Comparison of ENCODE assay signal across 16 cellular contexts in the genomic region with DNA sequence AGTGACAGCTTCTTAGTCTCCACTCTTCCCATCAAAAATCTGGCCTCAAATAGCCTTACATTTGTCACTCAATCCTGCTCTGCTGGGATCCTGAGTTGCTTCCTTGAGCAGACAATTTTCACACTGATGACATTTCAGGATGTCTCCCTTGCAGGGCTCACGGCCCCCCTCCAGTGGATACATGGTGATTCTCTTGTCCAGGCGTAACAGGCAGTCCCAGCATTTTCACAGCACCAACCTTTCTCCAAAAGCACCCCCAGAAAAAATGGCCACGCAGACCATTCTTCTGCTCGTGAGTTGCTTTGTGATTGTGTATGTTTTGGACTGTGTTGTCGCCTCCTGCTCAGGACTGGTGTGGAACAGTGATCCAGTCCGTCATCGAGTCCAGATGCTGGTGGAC. TPM values are rescaled to one million over a fixed set of nuclear protein-coding genes. Genes with fewer than 3 reads are reported as not detected.
DNase-seq lines count a peak whose midpoint lies in the region; ATAC-seq, FAIRE-seq and TF ChIP-seq lines count a peak whose summit lies in the region.
"Had no signal": no experiment of that assay in that cellular context is flagged by ENCODE, and none has a peak within 500 bp of the region (broad histone marks: within the 10 kb centered on the region; RNA-seq: fewer than 3 reads in every experiment).

No MANE protein-coding gene starts in this region.

- H2BK120ac ChIP-seq in IMR-90 (ENCODE audit: low read depth, low read length): no peak overlapping the region

- H3K9ac ChIP-seq in IMR-90 (ENCODE audit: low read depth, low read length) (no peak overlapping the region), adipocyte (ENCODE audit: low read length) (no peak overlapping the region)

- no peak overlapping the region for H3K56ac ChIP-seq in IMR-90 (ENCODE audit: extremely low read depth, insufficient read depth, low read length)

- H3K9me3 ChIP-seq in breast epithelium (peaks cover 19 to 23% of the 10 kb centered on the region in 2 donors), IMR-90 (ENCODE audit: control insufficient read depth, insufficient read depth, low read length) (peaks cover 12% of the 10 kb centered on the region), adipocyte (ENCODE audit: control insufficient read depth, low read length) (peaks cover 3% of the 10 kb centered on the region), small intestine (ENCODE audit: control insufficient read depth, low read depth) (peaks cover 3% of the 10 kb centered on the region), gastroesophageal sphincter (peaks cover 0 to 81% (median 0%) of the 10 kb centered on the region in 3 donors)
- H3K9me3 ChIP-seq: psoas muscle had no signal

- BruUV-seq in MCF 10A (replicated peaks; lab: Mats Ljungman, UMichigan) (no TSS peak), IMR-90 (replicated peaks; lab: Mats Ljungman, UMichigan) (no TSS peak)

- no peak overlapping the region for H4K8ac ChIP-seq in IMR-90 (ENCODE audit: low read depth in 2 of 2, low read length in 2 of 2)

- dilution Hi-C loops in IMR-90 (cut with HindIII; ENCODE audit: low sequenced_read_pairs, unreplicated experiment): no loop called here

- H4K5ac ChIP-seq in IMR-90 (ENCODE audit: low read depth, low read length): no peak overlapping the region

- H3K79me1 ChIP-seq in IMR-90 (ENCODE audit: low read depth in 1 of 2, low read length in 2 of 2): no peaks in the 10 kb centered on the region

- WGBS in IMR-90 (ENCODE audit: extremely low coverage in 2 of 2, insufficient read length in 1 of 2), 2 experiments: 0% methylated on average over 1 of the region's 7 CpGs; no CpG with 5 or more reads in 1 of the 2 experiments
- 69 to 79% (median 70%) methylated on average over 7 of the region's 7 CpGs for WGBS in small intestine, 3 donors
- 63 to 70% methylated on average over 5 to 6 of the region's 7 CpGs for WGBS in gastroesophageal sphincter (ENCODE audit: low coverage in 1 of 2), 2 donors

- POLR2A ChIA-PET in MCF 10A (lab: Yijun Ruan, JAX) (no interaction called here), IMR-90 (lab: Charles Lee; ENCODE audit: unreplicated experiment) (no interaction called here)

- no peak overlapping the region for H3K4ac ChIP-seq in IMR-90 (ENCODE audit: low read depth, low read length)

- TF ChIP-seq EP300 in gastroesophageal sphincter (IDR thresholded peaks at IDR 0.05): no peak

- TF ChIP-seq CTCF in MCF 10A (IDR thresholded peaks at IDR 0.05; ENCODE audit: unreplicated experiment) (peak; percentile 9), breast epithelium (IDR thresholded peaks at IDR 0.05) (no peak), IMR-90 (conservative IDR thresholded peaks at IDR 0.05; ENCODE audit: low read depth, low read length) (no peak), progenitor cell of endocrine pancreas (IDR thresholded peaks at IDR 0.05; ENCODE audit: unreplicated experiment) (peak; percentile 10), gastroesophageal sphincter (IDR thresholded peaks at IDR 0.05) (no peak)

- peak; percentile 6 for DNase-seq in MCF 10A (ENCODE audit: unreplicated experiment)
- DNase-seq in breast epithelium (ENCODE audit: low spot score in 2 of 2): no peak
- DNase-seq in IMR-90: peak; percentile 0
- peak; percentile 4 for DNase-seq in adipocyte (ENCODE audit: low read depth)
- DNase-seq in progenitor cell of endocrine pancreas (ENCODE audit: low spot score, unreplicated experiment): no peak
- no peak for DNase-seq in activated CD4-positive, alpha-beta T cell treated with anti-CD3 and anti-CD28 coated beads, Interleukin-2, amount 50 U/mL, for 48 hours
- DNase-seq in small intestine: no peak
- DNase-seq: activated CD4-positive, alpha-beta T cell treated with anti-CD3 and anti-CD28 coated beads for 48 hours; amniotic stem cell; MM.1S; NCI-H2081; psoas muscle; stimulated activated CD8-positive, alpha-beta memory T cell treated with anti-CD3 and anti-CD28 coated beads, Interleukin-4, amount 100 ng/mL, for 48 hours; trophoblast cell had no signal

- no peak overlapping the region for H3K18ac ChIP-seq in IMR-90 (ENCODE audit: low read depth, low read length)

- no peak overlapping the region for H3K14ac ChIP-seq in IMR-90 (replicated peaks; ENCODE audit: low read depth, low read length)

- H2AK5ac ChIP-seq in IMR-90 (ENCODE audit: low read depth, low read length): no peak overlapping the region

- no peak for ATAC-seq in IMR-90 (ENCODE audit: low read depth)
- ATAC-seq in gastroesophageal sphincter: no peak
- ATAC-seq: psoas muscle had no signal

- H3K4me1 ChIP-seq in breast epithelium (no peaks in the 10 kb centered on the region), IMR-90 (ENCODE audit: control insufficient read depth, insufficient read depth, low read length) (no peaks in the 10 kb centered on the region), adipocyte (ENCODE audit: control insufficient read depth, insufficient read depth, low read length) (no peaks in the 10 kb centered on the region), small intestine (ENCODE audit: control insufficient read depth in 2 of 2, insufficient read depth in 1 of 2, low read depth in 1 of 2, low read length in 1 of 2) (no peaks in the 10 kb centered on the region), gastroesophageal sphincter (no peaks in the 10 kb centered on the region)
- H3K4me1 ChIP-seq: psoas muscle had no signal

- H3K36me3 ChIP-seq in breast epithelium (no peaks in the 10 kb centered on the region), IMR-90 (ENCODE audit: control insufficient read depth, insufficient read depth, low read length) (no peaks in the 10 kb centered on the region), adipocyte (ENCODE audit: control insufficient read depth, insufficient read depth, low read length, severe bottlenecking) (no peaks in the 10 kb centered on the region), small intestine (ENCODE audit: control insufficient read depth in 2 of 2, insufficient read depth in 2 of 2, low read length in 2 of 2) (no peaks in the 10 kb centered on the region), gastroesophageal sphincter (peaks cover 0 to 7% of the 10 kb centered on the region in 2 donors)

- no peak overlapping the region for H3K27ac ChIP-seq in breast epithelium
- no peak overlapping the region for H3K27ac ChIP-seq in IMR-90 (ENCODE audit: insufficient read depth, low read length)
- H3K27ac ChIP-seq in small intestine (ENCODE audit: low read depth in 1 of 2, low read length in 1 of 2): no peak overlapping the region
- no peak overlapping the region for H3K27ac ChIP-seq in gastroesophageal sphincter
- H3K27ac ChIP-seq: psoas muscle had no signal

- H3K27ac Mint-ChIP-seq in MCF 10A (ENCODE audit: low read depth, unreplicated experiment): no peak overlapping the region
- no peak overlapping the region for H3K27ac Mint-ChIP-seq in progenitor cell of endocrine pancreas
- H3K27ac Mint-ChIP-seq: activated T-helper 1 cell treated with anti-CD3 and anti-CD28 coated beads, Interleukin-12 subunit alpha, Interleukin-12 subunit beta, Interleukin-2, Interleukin-4 antibody, amounts not matched to agents 30 ng/mL and 10 ng/mL and 1 ng/mL, durations not matched to agents 14 hours and 24 hours and 36 hours had no signal

- CTCF ChIA-PET in MCF 10A (lab: Yijun Ruan, JAX) (no interaction called here), IMR-90 (lab: Yijun Ruan, JAX) (no interaction called here)

- H2BK15ac ChIP-seq in IMR-90 (ENCODE audit: low read depth, low read length): no peak overlapping the region

- no peak overlapping the region for H2AK9ac ChIP-seq in IMR-90 (replicated peaks; ENCODE audit: low read depth, low read length, poor library complexity)

- FAIRE-seq in small intestine (lab: Jason Lieb, UNC): no peak

- no peak overlapping the region for H4K91ac ChIP-seq in IMR-90 (ENCODE audit: insufficient read depth, low read depth, low read length)

- H2AFZ ChIP-seq in IMR-90 (replicated peaks; ENCODE audit: low read length, poor library complexity): no peak overlapping the region

- H3K36me3 Mint-ChIP-seq in MCF 10A (ENCODE audit: insufficient read depth, unreplicated experiment): no peaks in the 10 kb centered on the region
- H3K36me3 Mint-ChIP-seq in progenitor cell of endocrine pancreas (ENCODE audit: insufficient read depth): no peaks in the 10 kb centered on the region

- in situ Hi-C loops in IMR-90 (cut with MboI; ENCODE audit: low sequenced_read_pairs): no loop called here

- no peaks in the 10 kb centered on the region for H3K27me3 Mint-ChIP-seq in MCF 10A (ENCODE audit: insufficient read depth, unreplicated experiment)
- peaks cover 3% of the 10 kb centered on the region for H3K27me3 Mint-ChIP-seq in progenitor cell of endocrine pancreas

- no peaks in the 10 kb centered on the region for H4K20me1 ChIP-seq in IMR-90 (ENCODE audit: insufficient read depth, low read length)

- intact Hi-C loops in MCF 10A (cut with micrococcal nuclease): no loop called here
- intact Hi-C loops in breast epithelium (cut with DNase I; ENCODE audit: low total_unique reads): no loop called here
- intact Hi-C loops in IMR-90 (cut with micrococcal nuclease): no loop called here

- no peaks in the 10 kb centered on the region for H3K9me1 ChIP-seq in IMR-90 (ENCODE audit: insufficient read depth, low read length)

- H3K9me3 Mint-ChIP-seq in MCF 10A (ENCODE audit: unreplicated experiment) (peaks cover 20% of the 10 kb centered on the region), progenitor cell of endocrine pancreas (ENCODE audit: low read depth) (peaks cover 13% of the 10 kb centered on the region)

- H3K4me3 ChIP-seq in breast epithelium (no peak overlapping the region), IMR-90 (ENCODE audit: insufficient read depth, low read depth, low read length) (no peak overlapping the region), adipocyte (ENCODE audit: low read length) (no peak overlapping the region), small intestine (ENCODE audit: low read depth in 1 of 2, low read length in 2 of 2) (no peak overlapping the region), gastroesophageal sphincter (no peak overlapping the region)
- H3K4me3 ChIP-seq: psoas muscle had no signal

- H2BK5ac ChIP-seq in IMR-90 (ENCODE audit: low read depth, low read length, poor library complexity, severe bottlenecking): no peak overlapping the region

- H3K4me3 Mint-ChIP-seq in MCF 10A (ENCODE audit: unreplicated experiment) (no peak overlapping the region), progenitor cell of endocrine pancreas (ENCODE audit: low read depth) (no peak overlapping the region)
- H3K4me3 Mint-ChIP-seq: activated T-helper 1 cell treated with anti-CD3 and anti-CD28 coated beads, Interleukin-12 subunit alpha, Interleukin-12 subunit beta, Interleukin-2, Interleukin-4 antibody, amounts not matched to agents 30 ng/mL and 10 ng/mL and 1 ng/mL, durations not matched to agents 14 hours and 24 hours and 36 hours had no signal

- no peak for TF ChIP-seq RAD21 in IMR-90 (IDR thresholded peaks at IDR 0.05; ENCODE audit: low read length)

- no peak overlapping the region for H2BK20ac ChIP-seq in IMR-90 (ENCODE audit: low read depth, low read length)

- H3K27me3 ChIP-seq in breast epithelium (no peaks in the 10 kb centered on the region), IMR-90 (ENCODE audit: control insufficient read depth, insufficient read depth, low read length) (no peaks in the 10 kb centered on the region), adipocyte (replicated peaks; ENCODE audit: control insufficient read depth, insufficient read depth, low read length) (no peaks in the 10 kb centered on the region), small intestine (ENCODE audit: control insufficient read depth in 2 of 2, insufficient read depth in 2 of 2, low read length in 2 of 2) (peaks cover 0 to 6% of the 10 kb centered on the region in 2 donors), gastroesophageal sphincter (peaks cover 9% of the 10 kb centered on the region)

- no peak overlapping the region for H3K4me2 ChIP-seq in IMR-90 (ENCODE audit: low read depth, low read length)

- no peaks in the 10 kb centered on the region for H3K4me1 Mint-ChIP-seq in MCF 10A (ENCODE audit: insufficient read depth, unreplicated experiment)
- H3K4me1 Mint-ChIP-seq in progenitor cell of endocrine pancreas (ENCODE audit: low read depth): no peaks in the 10 kb centered on the region

- H3K23ac ChIP-seq in IMR-90 (ENCODE audit: low read depth, low read length): no peak overlapping the region

- no peak for TF ChIP-seq POLR2A in breast epithelium (IDR thresholded peaks at IDR 0.05)
- TF ChIP-seq POLR2A in IMR-90 (IDR thresholded peaks at IDR 0.05; ENCODE audit: low read depth, low read length): no peak
- no peak for TF ChIP-seq POLR2A in gastroesophageal sphincter (IDR thresholded peaks at IDR 0.05)

RNA-seq across cellular contexts. Expression of gene WNT7A, which starts 47.4 kb away (rescaled TPM):
- 0.47 and 0.61 TPM in 2 replicates for total RNA-seq in MCF 10A (2022)
- total RNA-seq in breast epithelium: not detected
- not detected in 2 replicates for total RNA-seq in IMR-90 (2012; rRNA removed)
- polyA plus RNA-seq in IMR-90 (2012; rRNA removed): not detected in 2 replicates
- not detected in 2 replicates for polyA plus RNA-seq in IMR-90 (2012; cell fraction: cytosol; rRNA removed)
- polyA plus RNA-seq in IMR-90 (2012; cell fraction: nucleus; rRNA removed; ENCODE audit: low replicate concordance): not detected in 2 replicates
- total RNA-seq in progenitor cell of endocrine pancreas: not detected in 2 replicates
- polyA plus RNA-seq in small intestine: under 1 TPM in 1 of 3 donors, not detected in 2; 0.01 TPM
- under 1 TPM in 2 of 4 donors, not detected in 2; 0.13 to 0.77 TPM for total RNA-seq in gastroesophageal sphincter
- total RNA-seq: activated T-helper 1 cell treated with anti-CD3 and anti-CD28 coated beads, Interleukin-12 subunit alpha, Interleukin-12 subunit beta, Interleukin-2, Interleukin-4 antibody, amounts not matched to agents 30 ng/mL and 10 ng/mL and 1 ng/mL, durations not matched to agents 14 hours and 24 hours and 36 hours; psoas muscle had no signal

Comparison
In these comparisons a context has a peak if more than half of its experiments do, and no peak if none do; other contexts are left out.
1. DNase-seq: peak in MCF 10A (single experiment), IMR-90 (single experiment) and adipocyte (single experiment); none in breast epithelium (0 of 2), progenitor cell of endocrine pancreas (single experiment), activated CD4-positive, alpha-beta T cell treated with anti-CD3 and anti-CD28 coated beads, Interleukin-2, amount 50 U/mL, for 48 hours (0 of 2) and small intestine (single experiment).
2. CTCF ChIP-seq: peak in MCF 10A (single experiment) and progenitor cell of endocrine pancreas (single experiment); none in breast epithelium (0 of 3), IMR-90 (single experiment) and gastroesophageal sphincter (0 of 4).